Comparison of ENCODE assay signal across 1 cellular context in the genomic region with DNA sequence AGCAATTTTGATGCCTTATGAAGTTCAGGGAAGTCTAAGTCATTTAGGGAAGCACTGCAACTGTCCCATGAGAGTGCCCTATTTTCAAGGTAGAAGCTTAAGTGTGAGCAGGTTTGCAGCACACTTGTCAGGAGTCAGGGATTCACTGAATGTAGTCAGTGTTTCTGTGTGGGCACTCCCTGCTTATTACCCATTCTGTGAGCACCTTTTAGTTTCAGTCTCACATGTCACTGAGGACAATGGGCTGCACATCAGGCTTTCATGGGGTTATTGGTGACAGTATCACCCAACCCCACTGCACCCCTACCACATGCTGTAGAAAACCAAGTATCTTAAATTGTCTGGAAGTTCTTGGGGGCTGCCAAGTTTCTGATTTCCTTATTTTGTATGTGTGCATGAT.
TF ChIP-seq lines count a peak whose summit lies in the region.

No MANE protein-coding gene starts in this region.

TF ChIP-seq in WTC11, 78 proteins besides CTCF, POLR2A, EP300 and RAD21 (continued from another document):
- TF ChIP-seq, protein P1, sequence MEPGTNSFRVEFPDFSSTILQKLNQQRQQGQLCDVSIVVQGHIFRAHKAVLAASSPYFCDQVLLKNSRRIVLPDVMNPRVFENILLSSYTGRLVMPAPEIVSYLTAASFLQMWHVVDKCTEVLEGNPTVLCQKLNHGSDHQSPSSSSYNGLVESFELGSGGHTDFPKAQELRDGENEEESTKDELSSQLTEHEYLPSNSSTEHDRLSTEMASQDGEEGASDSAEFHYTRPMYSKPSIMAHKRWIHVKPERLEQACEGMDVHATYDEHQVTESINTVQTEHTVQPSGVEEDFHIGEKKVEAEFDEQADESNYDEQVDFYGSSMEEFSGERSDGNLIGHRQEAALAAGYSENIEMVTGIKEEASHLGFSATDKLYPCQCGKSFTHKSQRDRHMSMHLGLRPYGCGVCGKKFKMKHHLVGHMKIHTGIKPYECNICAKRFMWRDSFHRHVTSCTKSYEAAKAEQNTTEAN (CRISPR knock-in tag; IDR thresholded peaks at IDR 0.05), result no peak
